In the genomic region with DNA sequence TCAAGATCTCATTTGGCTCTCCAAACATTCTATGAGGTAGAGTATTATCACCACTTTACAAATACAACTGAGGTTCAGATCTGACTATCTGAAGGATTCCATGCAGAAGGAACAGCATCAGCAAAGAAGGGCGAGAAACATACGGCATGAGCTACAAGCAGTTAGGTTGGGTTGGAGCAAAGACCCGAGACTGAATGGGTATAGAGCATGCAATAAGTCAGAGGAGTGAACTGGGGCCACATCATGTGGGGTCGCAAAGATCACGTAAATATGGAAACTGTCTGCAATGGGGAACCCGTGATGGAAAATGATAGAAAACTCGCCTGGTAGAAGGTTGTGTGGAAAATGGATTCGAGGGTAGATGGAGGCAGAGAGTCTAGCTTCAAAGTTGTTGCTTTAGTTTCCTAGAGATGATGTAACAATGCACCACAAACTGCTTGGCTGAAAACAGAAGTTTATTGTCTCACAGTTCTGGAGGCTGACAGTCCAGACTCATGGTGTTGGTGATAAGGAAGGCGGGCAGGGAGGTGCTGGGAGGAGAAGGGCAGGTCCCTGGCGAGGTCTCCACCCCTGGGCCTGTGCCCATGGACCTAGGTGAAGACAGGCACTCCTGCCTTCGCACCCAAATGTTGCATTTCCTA, we compare ENCODE assay signal across 19 cellular contexts.
"Had no signal": no experiment of that assay in that cellular context is flagged by ENCODE, and none has a peak within 500 bp of the region (broad histone marks: within the 10 kb centered on the region; RNA-seq: fewer than 3 reads in every experiment).

No MANE protein-coding gene starts in this region.

- H3K4me1 ChIP-seq: breast epithelium, gastrocnemius medialis, prostate gland, sigmoid colon had no signal

- H3K27ac ChIP-seq: breast epithelium, gastrocnemius medialis, prostate gland, sigmoid colon, thoracic aorta, WERI-Rb-1 had no signal

- DNase-seq: activated CD8-positive, alpha-beta memory T cell treated with anti-CD3 and anti-CD28 coated beads, Interleukin-2, amount 50 U/mL, for 48 hours; activated CD8-positive, alpha-beta T cell treated with anti-CD3 and anti-CD28 coated beads, Interleukin-2, amount 10 ng/mL, durations not matched to agents 7 days and 5 days; activated naive CD8-positive, alpha-beta T cell treated with anti-CD3 and anti-CD28 coated beads, Interleukin-2, amount 10 ng/mL, durations not matched to agents 7 days and 5 days; aorta; gastrocnemius medialis; kidney glomerular epithelial cell; mammary epithelial cell; occipital lobe; sigmoid colon; stimulated activated CD4-positive, alpha-beta T cell treated with anti-CD3 and anti-CD28 coated beads, Interleukin-12 subunit alpha, Interleukin-12 subunit beta, amount 100 ng/mL, for 4 hours; stimulated activated CD4-positive, alpha-beta T cell treated with anti-CD3 and anti-CD28 coated beads, Interleukin-2, amount 100 ng/mL, for 48 hours; SW 1271 had no signal

- H3K36me3 ChIP-seq: breast epithelium, gastrocnemius medialis, prostate gland, sigmoid colon, thoracic aorta, WERI-Rb-1 had no signal

- H3K4me3 ChIP-seq: breast epithelium, gastrocnemius medialis, prostate gland, sigmoid colon, thoracic aorta had no signal

- H3K9me3 ChIP-seq: breast epithelium, gastrocnemius medialis, prostate gland, sigmoid colon, thoracic aorta had no signal

- ATAC-seq: activated CD4-positive, alpha-beta T cell treated with anti-CD3 and anti-CD28 coated beads for 36 hours; activated CD8-positive, alpha-beta T cell treated with anti-CD3 and anti-CD28 coated beads, Interleukin-2, amount 10 ng/mL, durations not matched to agents 7 days and 5 days; gastrocnemius medialis; natural killer cell treated with Interleukin-12 subunit alpha and Interleukin-12 subunit beta and Interleukin-15 and Interleukin-18, amount 100 ng/mL, for 72 hours; stimulated activated naive CD8-positive, alpha-beta T cell treated with anti-CD3 and anti-CD28 coated beads, Interleukin-15, Interleukin-2, amounts not matched to agents 100 U/mL and 50 U/mL, for 24 hours had no signal

- H3K27me3 ChIP-seq: breast epithelium, gastrocnemius medialis, sigmoid colon had no signal
